26 cellular contexts compared by ENCODE assay signal in the genomic region with DNA sequence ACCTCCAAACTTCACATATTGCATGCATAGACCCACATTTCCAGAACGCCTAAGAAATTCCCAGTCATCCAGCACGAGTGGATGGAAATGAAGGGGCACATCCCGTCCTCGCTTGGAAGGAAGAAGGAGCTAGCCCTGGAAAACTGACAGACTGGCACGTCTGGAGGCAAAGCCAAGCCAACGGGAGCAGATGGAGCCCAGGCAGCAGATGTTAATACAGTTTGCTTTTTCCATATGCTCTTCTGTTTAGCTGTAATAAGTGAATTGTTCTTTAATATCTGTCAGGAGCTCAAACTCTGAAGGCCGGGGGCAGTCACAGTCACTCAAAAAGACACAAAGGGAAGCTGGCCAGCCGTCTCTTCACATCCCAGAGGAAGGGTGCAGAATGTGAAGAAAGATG.
DNase-seq lines count a peak whose midpoint lies in the region; ATAC-seq and TF ChIP-seq lines count a peak whose summit lies in the region.
"Had no signal": no experiment of that assay in that cellular context is flagged by ENCODE, and none has a peak within 500 bp of the region (broad histone marks: within the 10 kb centered on the region; RNA-seq: fewer than 3 reads in every experiment).

No MANE protein-coding gene starts in this region.

- H3K4me3 ChIP-seq in CD4-positive, alpha-beta memory T cell (ENCODE audit: low read length in 2 of 2) = no peak overlapping the region
- H3K4me3 ChIP-seq: body of pancreas, psoas muscle, SJCRH30, testis had no signal

- no peaks in the 10 kb centered on the region for H3K36me3 ChIP-seq in CD4-positive, alpha-beta memory T cell (ENCODE audit: insufficient read depth, low read length)
- H3K36me3 ChIP-seq: SJCRH30 had no signal

- TF ChIP-seq CTCF in brain (conservative IDR thresholded peaks at IDR 0.05) = no peak

- no peaks in the 10 kb centered on the region for H3K9me3 ChIP-seq in CD4-positive, alpha-beta memory T cell (ENCODE audit: control insufficient read depth in 1 of 2, low read length in 2 of 2)
- H3K9me3 ChIP-seq: body of pancreas, psoas muscle, SJCRH30, testis had no signal

- intact Hi-C loops in CD4-positive, alpha-beta memory T cell (cut with micrococcal nuclease) = no loop called here

- H3K4me1 ChIP-seq in CD4-positive, alpha-beta memory T cell (ENCODE audit: insufficient read depth, low read length) = no peaks in the 10 kb centered on the region
- H3K4me1 ChIP-seq: SJCRH30, testis had no signal

- POLR2A ChIA-PET in CD4-positive, alpha-beta memory T cell (lab: Charles Lee; ENCODE audit: partially characterized antibody) = interaction anchor here (1.4 kb wide), 1 partner anchor 187 kb away, joined by 4 read pairs; no protein-coding TSS in a partner anchor

- ATAC-seq in activated T-helper 17 cell treated with anti-CD3 and anti-CD28 coated beads, Interleukin-2, amount 50 U/mL, for 72 hours (replicated peaks) = no peak
- ATAC-seq: activated CD4-positive, alpha-beta T cell treated with anti-CD3 and anti-CD28 coated beads for 36 hours; body of pancreas; CD8-positive, alpha-beta T cell; naive thymus-derived CD4-positive, alpha-beta T cell; psoas muscle had no signal

- H3K27ac Mint-ChIP-seq in brain = peak overlapping the region; percentile 25 to 86 (median 79)
- H3K27ac Mint-ChIP-seq in activated T-helper 17 cell treated with anti-CD3 and anti-CD28 coated beads, Interleukin-2, amount 50 U/mL, for 72 hours = no peak overlapping the region
- peak overlapping the region in 1 of 7 donors; percentile 14 for H3K27ac Mint-ChIP-seq in CD4-positive, alpha-beta memory T cell
- H3K27ac Mint-ChIP-seq: activated CD4-positive, alpha-beta T cell treated with anti-CD3 and anti-CD28 coated beads for 36 hours; CD8-positive, alpha-beta T cell had no signal

- peaks cover 3% of the 10 kb centered on the region for H3K27me3 Mint-ChIP-seq in brain
- H3K27me3 Mint-ChIP-seq in activated T-helper 17 cell treated with anti-CD3 and anti-CD28 coated beads, Interleukin-2, amount 50 U/mL, for 72 hours = no peaks in the 10 kb centered on the region
- H3K27me3 Mint-ChIP-seq in CD4-positive, alpha-beta memory T cell = no peaks in the 10 kb centered on the region
- H3K27me3 Mint-ChIP-seq: activated CD4-positive, alpha-beta T cell treated with anti-CD3 and anti-CD28 coated beads for 36 hours; naive thymus-derived CD4-positive, alpha-beta T cell had no signal

- CTCF ChIA-PET in CD4-positive, alpha-beta memory T cell (lab: Charles Lee; ENCODE audit: partially characterized antibody) = interaction anchor here (0.7 kb wide), 1 partner anchor 14 kb away, joined by 5 read pairs; no protein-coding TSS in a partner anchor

- H3K27me3 ChIP-seq in CD4-positive, alpha-beta memory T cell (ENCODE audit: insufficient read depth, low read length) = no peaks in the 10 kb centered on the region
- H3K27me3 ChIP-seq: body of pancreas, SJCRH30, testis had no signal

- H3K27ac ChIP-seq in CD4-positive, alpha-beta memory T cell (ENCODE audit: low read depth, low read length) = no peak overlapping the region
- H3K27ac ChIP-seq: 22Rv1, body of pancreas, psoas muscle, SJCRH30, testis had no signal

- no peaks in the 10 kb centered on the region for H3K9me3 Mint-ChIP-seq in brain
- no peaks in the 10 kb centered on the region for H3K9me3 Mint-ChIP-seq in activated T-helper 17 cell treated with anti-CD3 and anti-CD28 coated beads, Interleukin-2, amount 50 U/mL, for 72 hours
- no peaks in the 10 kb centered on the region for H3K9me3 Mint-ChIP-seq in CD4-positive, alpha-beta memory T cell
- H3K9me3 Mint-ChIP-seq: CD8-positive, alpha-beta T cell; naive thymus-derived CD4-positive, alpha-beta T cell had no signal

- H3K4me3 Mint-ChIP-seq in brain = peak overlapping the region in 2 of 5 experiments; percentile 47 to 58
- no peak overlapping the region for H3K4me3 Mint-ChIP-seq in activated T-helper 17 cell treated with anti-CD3 and anti-CD28 coated beads, Interleukin-2, amount 50 U/mL, for 72 hours
- no peak overlapping the region for H3K4me3 Mint-ChIP-seq in CD4-positive, alpha-beta memory T cell
- H3K4me3 Mint-ChIP-seq: activated CD4-positive, alpha-beta T cell treated with anti-CD3 and anti-CD28 coated beads for 36 hours; CD8-positive, alpha-beta T cell; naive thymus-derived CD4-positive, alpha-beta T cell had no signal

- H3K4me1 Mint-ChIP-seq in brain = peaks cover 60% of the 10 kb centered on the region
- H3K4me1 Mint-ChIP-seq in activated T-helper 17 cell treated with anti-CD3 and anti-CD28 coated beads, Interleukin-2, amount 50 U/mL, for 72 hours = peaks cover 14% of the 10 kb centered on the region
- H3K4me1 Mint-ChIP-seq in CD4-positive, alpha-beta memory T cell = peaks cover 20 to 41% (median 30%) of the 10 kb centered on the region in 4 donors

- peak; percentile 77 for DNase-seq in NCI-H82 (lab: John Stamatoyannopoulos, UW)
- no peak for DNase-seq in NCI-H82 treated with DMSO at 0.1 percent for 48 hours (lab: John Stamatoyannopoulos, UW; ENCODE audit: unreplicated experiment)
- peak; percentile 94 for DNase-seq in NCI-H2171 treated with DMSO at 0.1 percent for 48 hours (lab: John Stamatoyannopoulos, UW)
- DNase-seq in superior temporal gyrus (ENCODE audit: extremely low spot score) = peak; percentile 38
- DNase-seq in CD4-positive, alpha-beta memory T cell = no peak
- no peak for DNase-seq in NCI-H226
- DNase-seq: activated CD4-positive, alpha-beta T cell treated with anti-CD3 and anti-CD28 coated beads for 36 hours; activated CD8-positive, alpha-beta memory T cell treated with anti-CD3 and anti-CD28 coated beads for 24 hours; activated naive CD4-positive, alpha-beta T cell; body of pancreas; CD8-positive, alpha-beta T cell; DMS53; GDM1; kidney; naive thymus-derived CD4-positive, alpha-beta T cell; NCI-H1417; occipital lobe; psoas muscle; SJCRH30; stimulated activated CD4-positive, alpha-beta T cell treated with anti-CD3 and anti-CD28 coated beads, Interleukin-15, amount 100 ng/mL, for 24 hours; stimulated activated naive CD4-positive, alpha-beta T cell treated with Interleukin-2 at 50 U/mL for 16 hours; T-helper 1 cell; testis had no signal

- no peaks in the 10 kb centered on the region for H3K36me3 Mint-ChIP-seq in brain
- H3K36me3 Mint-ChIP-seq in activated T-helper 17 cell treated with anti-CD3 and anti-CD28 coated beads, Interleukin-2, amount 50 U/mL, for 72 hours (ENCODE audit: low read depth) = no peaks in the 10 kb centered on the region
- H3K36me3 Mint-ChIP-seq in CD4-positive, alpha-beta memory T cell = no peaks in the 10 kb centered on the region
- H3K36me3 Mint-ChIP-seq: CD8-positive, alpha-beta T cell; naive thymus-derived CD4-positive, alpha-beta T cell had no signal

Comparison
In these comparisons a context has a peak if more than half of its experiments do, and no peak if none do; other contexts are left out.
1. DNase-seq: peak in NCI-H82 (single experiment), NCI-H2171 treated with DMSO at 0.1 percent for 48 hours (single experiment) and superior temporal gyrus (single experiment); none in NCI-H82 treated with DMSO at 0.1 percent for 48 hours (single experiment), CD4-positive, alpha-beta memory T cell (0 of 5) and NCI-H226 (single experiment).